Comparison of ENCODE assay signal across 25 cellular contexts in genomic region chr5:78253201-78253600, GRCh38.
"Had no signal": no experiment of that assay in that cellular context is flagged by ENCODE, and none has a peak within 500 bp of the region (broad histone marks: within the 10 kb centered on the region; RNA-seq: fewer than 3 reads in every experiment).

No MANE protein-coding gene starts in this region.

- DNase-seq: hypothalamus; immature natural killer cell; islet precursor cell; left ventricle myocardium inferior; mesendoderm; naive B cell; natural killer cell; nephron progenitor cell; ovary; stimulated activated CD4-positive, alpha-beta T cell treated with anti-CD3 and anti-CD28 coated beads, Interleukin-4, amount 100 ng/mL, for 24 hours; stimulated activated naive CD4-positive, alpha-beta T cell had no signal

- H3K4me3 Mint-ChIP-seq: immature natural killer cell; mesothelial cell of epicardium; naive B cell; natural killer cell; nephron progenitor cell; neural progenitor cell; stimulated activated effector memory CD8-positive, alpha-beta T cell treated with anti-CD3 and anti-CD28 coated beads, Interleukin-12 subunit alpha, Interleukin-12 subunit beta, amount 100 ng/mL, for 72 hours; stimulated activated naive CD8-positive, alpha-beta T cell treated with anti-CD3 and anti-CD28 coated beads, Interleukin-15, Interleukin-2, amounts not matched to agents 100 ng/mL and 50 ng/mL, for 24 hours; type B pancreatic cell had no signal

- H3K4me1 Mint-ChIP-seq: mesothelial cell of epicardium, nephron progenitor cell, neural progenitor cell had no signal

- H3K27ac Mint-ChIP-seq: immature natural killer cell; mesothelial cell of epicardium; naive B cell; natural killer cell; nephron progenitor cell; neural progenitor cell; progenitor cell of endocrine pancreas; stimulated activated effector memory CD8-positive, alpha-beta T cell treated with anti-CD3 and anti-CD28 coated beads, Interleukin-12 subunit alpha, Interleukin-12 subunit beta, amount 100 ng/mL, for 72 hours; stimulated activated naive CD8-positive, alpha-beta T cell treated with anti-CD3 and anti-CD28 coated beads, Interleukin-15, Interleukin-2, amounts not matched to agents 100 ng/mL and 50 ng/mL, for 24 hours; type B pancreatic cell had no signal

- H3K36me3 ChIP-seq: ovary, right atrium auricular region, right lobe of liver, suprapubic skin, thoracic aorta, vagina had no signal

- H3K9me3 ChIP-seq: ovary, right lobe of liver, suprapubic skin, thoracic aorta, vagina had no signal

- H2AFZ ChIP-seq: neural progenitor cell had no signal

- H3K4me2 ChIP-seq: neural progenitor cell had no signal

- ATAC-seq: natural killer cell; stimulated activated effector memory CD8-positive, alpha-beta T cell treated with anti-CD3 and anti-CD28 coated beads, Interleukin-12 subunit alpha, Interleukin-12 subunit beta, amount 100 ng/mL, for 72 hours had no signal

- H3K4me1 ChIP-seq: left ventricle myocardium inferior, neural progenitor cell, right atrium auricular region, suprapubic skin, vagina had no signal

- H3K27me3 Mint-ChIP-seq: naive B cell; progenitor cell of endocrine pancreas; stimulated activated naive CD8-positive, alpha-beta T cell treated with anti-CD3 and anti-CD28 coated beads, Interleukin-15, Interleukin-2, amounts not matched to agents 100 ng/mL and 50 ng/mL, for 24 hours; type B pancreatic cell had no signal

- H3K27ac ChIP-seq: left ventricle myocardium inferior, neural progenitor cell, ovary, right atrium auricular region, right lobe of liver, skin epidermis, suprapubic skin, thoracic aorta, tibial nerve, vagina had no signal

- H3K4me3 ChIP-seq: left ventricle myocardium inferior, lung, neural progenitor cell, ovary, right atrium auricular region, right lobe of liver, skin epidermis, suprapubic skin, thoracic aorta, tibial nerve, vagina had no signal

- H3K9ac ChIP-seq: neural progenitor cell had no signal

- H3K27me3 ChIP-seq: neural progenitor cell, ovary, right atrium auricular region, right lobe of liver, suprapubic skin, tibial nerve, vagina had no signal
